Comparison of ENCODE assay signal across 2 cellular contexts in the genomic region with DNA sequence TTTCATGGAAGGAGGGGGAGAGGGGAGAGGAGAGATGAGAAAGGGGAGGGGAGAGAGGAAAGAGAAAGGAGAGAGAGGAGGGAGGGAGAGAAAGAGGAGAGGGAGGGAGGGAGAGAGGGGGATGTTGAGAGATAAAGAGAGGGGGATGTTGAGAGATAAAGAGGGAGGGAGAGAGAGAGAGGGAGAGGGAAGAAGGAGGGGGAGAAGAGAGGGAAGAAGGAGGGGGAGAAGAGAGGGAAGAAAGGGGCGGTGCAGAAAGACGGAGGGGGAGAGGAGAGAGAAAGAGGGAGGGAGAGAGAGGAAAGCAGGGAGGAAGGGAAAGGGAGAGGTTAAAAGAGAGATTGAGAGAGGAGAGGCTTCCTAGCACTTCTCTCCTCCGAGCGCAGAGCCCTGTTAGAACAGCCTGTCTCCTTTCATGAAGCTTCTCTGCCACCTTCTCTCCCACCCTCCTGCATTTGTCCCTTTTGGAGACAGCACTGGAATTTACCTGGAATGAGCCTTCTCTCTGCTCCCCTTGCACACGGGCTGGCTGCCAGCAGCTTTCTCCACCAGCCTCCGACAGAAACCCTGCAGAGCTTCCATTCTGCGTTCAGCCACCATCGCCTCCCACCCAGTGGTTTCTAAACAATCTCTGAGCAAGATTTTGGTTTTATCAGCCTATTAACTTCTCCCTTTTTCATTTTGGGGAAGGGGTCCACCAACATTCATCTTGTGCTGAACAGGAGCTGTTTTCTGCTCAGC.
TF ChIP-seq lines count a peak whose summit lies in the region.

No MANE protein-coding gene starts in this region.

TF ChIP-seq in WTC11, 78 proteins besides CTCF, POLR2A, EP300 and RAD21:
- TF ChIP-seq, protein P1, sequence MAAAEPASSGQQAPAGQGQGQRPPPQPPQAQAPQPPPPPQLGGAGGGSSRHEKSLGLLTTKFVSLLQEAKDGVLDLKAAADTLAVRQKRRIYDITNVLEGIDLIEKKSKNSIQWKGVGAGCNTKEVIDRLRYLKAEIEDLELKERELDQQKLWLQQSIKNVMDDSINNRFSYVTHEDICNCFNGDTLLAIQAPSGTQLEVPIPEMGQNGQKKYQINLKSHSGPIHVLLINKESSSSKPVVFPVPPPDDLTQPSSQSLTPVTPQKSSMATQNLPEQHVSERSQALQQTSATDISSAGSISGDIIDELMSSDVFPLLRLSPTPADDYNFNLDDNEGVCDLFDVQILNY (CRISPR knock-in tag; IDR thresholded peaks at IDR 0.05), result no peak
- TF ChIP-seq, protein P2, sequence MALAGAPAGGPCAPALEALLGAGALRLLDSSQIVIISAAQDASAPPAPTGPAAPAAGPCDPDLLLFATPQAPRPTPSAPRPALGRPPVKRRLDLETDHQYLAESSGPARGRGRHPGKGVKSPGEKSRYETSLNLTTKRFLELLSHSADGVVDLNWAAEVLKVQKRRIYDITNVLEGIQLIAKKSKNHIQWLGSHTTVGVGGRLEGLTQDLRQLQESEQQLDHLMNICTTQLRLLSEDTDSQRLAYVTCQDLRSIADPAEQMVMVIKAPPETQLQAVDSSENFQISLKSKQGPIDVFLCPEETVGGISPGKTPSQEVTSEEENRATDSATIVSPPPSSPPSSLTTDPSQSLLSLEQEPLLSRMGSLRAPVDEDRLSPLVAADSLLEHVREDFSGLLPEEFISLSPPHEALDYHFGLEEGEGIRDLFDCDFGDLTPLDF (CRISPR knock-in tag; IDR thresholded peaks at IDR 0.05), result no peak
- TF ChIP-seq NFE2L1 (CRISPR knock-in tag; IDR thresholded peaks at IDR 0.05) (no peak), TCF7 (CRISPR knock-in tag; IDR thresholded peaks at IDR 0.05; ENCODE audit: low read depth) (no peak), ZNF232 (CRISPR knock-in tag; IDR thresholded peaks at IDR 0.05) (no peak), RORB (CRISPR knock-in tag; IDR thresholded peaks at IDR 0.05) (no peak), TEAD4 (CRISPR knock-in tag; IDR thresholded peaks at IDR 0.05) (no peak), FOXK1 (CRISPR knock-in tag; IDR thresholded peaks at IDR 0.05) (no peak), MXD4 (CRISPR knock-in tag; IDR thresholded peaks at IDR 0.05; ENCODE audit: borderline replicate concordance) (no peak), ESRRA (CRISPR knock-in tag; IDR thresholded peaks at IDR 0.05; ENCODE audit: borderline replicate concordance) (no peak), NR3C1 (CRISPR knock-in tag; conservative IDR thresholded peaks at IDR 0.05; ENCODE audit: low read depth) (no peak), RELA (CRISPR knock-in tag; IDR thresholded peaks at IDR 0.05; ENCODE audit: borderline replicate concordance) (no peak), JUN (CRISPR knock-in tag; IDR thresholded peaks at IDR 0.05) (no peak)
- TF ChIP-seq, protein P3, sequence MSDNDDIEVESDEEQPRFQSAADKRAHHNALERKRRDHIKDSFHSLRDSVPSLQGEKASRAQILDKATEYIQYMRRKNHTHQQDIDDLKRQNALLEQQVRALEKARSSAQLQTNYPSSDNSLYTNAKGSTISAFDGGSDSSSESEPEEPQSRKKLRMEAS (CRISPR knock-in tag; IDR thresholded peaks at IDR 0.05), result no peak
- TF ChIP-seq, protein P4, sequence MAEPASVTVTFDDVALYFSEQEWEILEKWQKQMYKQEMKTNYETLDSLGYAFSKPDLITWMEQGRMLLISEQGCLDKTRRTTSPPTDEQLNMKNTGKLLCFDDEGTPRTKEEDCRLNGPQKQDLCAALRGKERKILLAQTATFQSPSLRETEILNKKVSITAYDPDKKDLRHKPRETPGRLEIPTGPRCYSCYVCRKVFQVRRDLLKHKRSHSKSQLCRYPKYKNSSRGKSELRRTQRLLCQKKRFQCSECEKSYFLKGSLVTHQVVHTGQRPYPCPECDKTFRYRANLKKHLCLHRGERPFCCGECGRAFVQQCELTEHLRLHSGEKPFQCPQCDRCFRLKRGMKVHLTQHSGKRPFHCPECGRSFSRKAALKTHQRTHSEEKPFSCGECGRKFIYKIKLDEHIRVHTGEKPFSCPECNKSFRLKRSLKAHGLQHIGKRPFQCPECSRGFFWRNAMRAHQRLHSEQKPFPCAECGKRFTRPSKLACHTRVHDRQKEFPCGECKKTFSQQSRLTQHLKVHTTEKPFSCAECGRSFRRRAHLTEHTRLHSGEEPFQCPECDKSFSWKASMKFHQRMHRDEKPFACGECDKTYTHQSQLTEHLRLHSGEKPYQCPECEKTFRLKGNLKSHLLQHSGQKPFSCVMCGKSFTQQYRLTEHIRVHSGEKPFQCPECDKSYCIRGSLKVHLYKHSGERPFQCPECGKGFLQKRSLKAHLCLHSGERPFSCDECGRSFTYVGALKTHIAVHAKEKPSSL (CRISPR knock-in tag; conservative IDR thresholded peaks at IDR 0.05), result no peak
- TF ChIP-seq, protein P5, sequence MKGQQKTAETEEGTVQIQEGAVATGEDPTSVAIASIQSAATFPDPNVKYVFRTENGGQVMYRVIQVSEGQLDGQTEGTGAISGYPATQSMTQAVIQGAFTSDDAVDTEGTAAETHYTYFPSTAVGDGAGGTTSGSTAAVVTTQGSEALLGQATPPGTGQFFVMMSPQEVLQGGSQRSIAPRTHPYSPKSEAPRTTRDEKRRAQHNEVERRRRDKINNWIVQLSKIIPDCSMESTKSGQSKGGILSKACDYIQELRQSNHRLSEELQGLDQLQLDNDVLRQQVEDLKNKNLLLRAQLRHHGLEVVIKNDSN (CRISPR knock-in tag; IDR thresholded peaks at IDR 0.05), result no peak
- TF ChIP-seq, protein P6, sequence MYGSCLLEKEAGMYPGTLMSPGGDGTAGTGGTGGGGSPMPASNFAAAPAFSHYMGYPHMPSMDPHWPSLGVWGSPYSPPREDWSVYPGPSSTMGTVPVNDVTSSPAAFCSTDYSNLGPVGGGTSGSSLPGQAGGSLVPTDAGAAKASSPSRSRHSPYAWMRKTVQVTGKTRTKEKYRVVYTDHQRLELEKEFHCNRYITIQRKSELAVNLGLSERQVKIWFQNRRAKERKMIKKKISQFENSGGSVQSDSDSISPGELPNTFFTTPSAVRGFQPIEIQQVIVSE (CRISPR knock-in tag; IDR thresholded peaks at IDR 0.05; ENCODE audit: borderline replicate concordance), result no peak
- TF ChIP-seq, protein P7, sequence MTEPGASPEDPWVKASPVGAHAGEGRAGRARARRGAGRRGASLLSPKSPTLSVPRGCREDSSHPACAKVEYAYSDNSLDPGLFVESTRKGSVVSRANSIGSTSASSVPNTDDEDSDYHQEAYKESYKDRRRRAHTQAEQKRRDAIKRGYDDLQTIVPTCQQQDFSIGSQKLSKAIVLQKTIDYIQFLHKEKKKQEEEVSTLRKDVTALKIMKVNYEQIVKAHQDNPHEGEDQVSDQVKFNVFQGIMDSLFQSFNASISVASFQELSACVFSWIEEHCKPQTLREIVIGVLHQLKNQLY (CRISPR knock-in tag; IDR thresholded peaks at IDR 0.05), result no peak

TF ChIP-seq in H1, 55 proteins besides CTCF, POLR2A, EP300 and RAD21:
- TF ChIP-seq GTF2F1 (IDR thresholded peaks at IDR 0.05; ENCODE audit: borderline replicate concordance, low read depth, low read length) (no peak), POLR2AphosphoS5 (IDR thresholded peaks at IDR 0.05; ENCODE audit: low read depth, low read length) (no peak), YY1 (IDR thresholded peaks at IDR 0.05; ENCODE audit: low read depth, low read length) (no peak), SIX5 (IDR thresholded peaks at IDR 0.05; ENCODE audit: low read depth, low read length) (no peak), SP1 (IDR thresholded peaks at IDR 0.05; ENCODE audit: low read depth, low read length) (no peak), SP4 (IDR thresholded peaks at IDR 0.05; ENCODE audit: low read length) (no peak), CREB1 (IDR thresholded peaks at IDR 0.05) (no peak), NANOG (IDR thresholded peaks at IDR 0.05; ENCODE audit: insufficient read depth, low read depth, low read length, poor library complexity, severe bottlenecking) (no peak), EZH2 (IDR thresholded peaks at IDR 0.05; ENCODE audit: low read depth, low read length, severe bottlenecking) (no peak), TBP (IDR thresholded peaks at IDR 0.05; ENCODE audit: low read depth, low read length) (no peak)
- TF ChIP-seq, protein P8, sequence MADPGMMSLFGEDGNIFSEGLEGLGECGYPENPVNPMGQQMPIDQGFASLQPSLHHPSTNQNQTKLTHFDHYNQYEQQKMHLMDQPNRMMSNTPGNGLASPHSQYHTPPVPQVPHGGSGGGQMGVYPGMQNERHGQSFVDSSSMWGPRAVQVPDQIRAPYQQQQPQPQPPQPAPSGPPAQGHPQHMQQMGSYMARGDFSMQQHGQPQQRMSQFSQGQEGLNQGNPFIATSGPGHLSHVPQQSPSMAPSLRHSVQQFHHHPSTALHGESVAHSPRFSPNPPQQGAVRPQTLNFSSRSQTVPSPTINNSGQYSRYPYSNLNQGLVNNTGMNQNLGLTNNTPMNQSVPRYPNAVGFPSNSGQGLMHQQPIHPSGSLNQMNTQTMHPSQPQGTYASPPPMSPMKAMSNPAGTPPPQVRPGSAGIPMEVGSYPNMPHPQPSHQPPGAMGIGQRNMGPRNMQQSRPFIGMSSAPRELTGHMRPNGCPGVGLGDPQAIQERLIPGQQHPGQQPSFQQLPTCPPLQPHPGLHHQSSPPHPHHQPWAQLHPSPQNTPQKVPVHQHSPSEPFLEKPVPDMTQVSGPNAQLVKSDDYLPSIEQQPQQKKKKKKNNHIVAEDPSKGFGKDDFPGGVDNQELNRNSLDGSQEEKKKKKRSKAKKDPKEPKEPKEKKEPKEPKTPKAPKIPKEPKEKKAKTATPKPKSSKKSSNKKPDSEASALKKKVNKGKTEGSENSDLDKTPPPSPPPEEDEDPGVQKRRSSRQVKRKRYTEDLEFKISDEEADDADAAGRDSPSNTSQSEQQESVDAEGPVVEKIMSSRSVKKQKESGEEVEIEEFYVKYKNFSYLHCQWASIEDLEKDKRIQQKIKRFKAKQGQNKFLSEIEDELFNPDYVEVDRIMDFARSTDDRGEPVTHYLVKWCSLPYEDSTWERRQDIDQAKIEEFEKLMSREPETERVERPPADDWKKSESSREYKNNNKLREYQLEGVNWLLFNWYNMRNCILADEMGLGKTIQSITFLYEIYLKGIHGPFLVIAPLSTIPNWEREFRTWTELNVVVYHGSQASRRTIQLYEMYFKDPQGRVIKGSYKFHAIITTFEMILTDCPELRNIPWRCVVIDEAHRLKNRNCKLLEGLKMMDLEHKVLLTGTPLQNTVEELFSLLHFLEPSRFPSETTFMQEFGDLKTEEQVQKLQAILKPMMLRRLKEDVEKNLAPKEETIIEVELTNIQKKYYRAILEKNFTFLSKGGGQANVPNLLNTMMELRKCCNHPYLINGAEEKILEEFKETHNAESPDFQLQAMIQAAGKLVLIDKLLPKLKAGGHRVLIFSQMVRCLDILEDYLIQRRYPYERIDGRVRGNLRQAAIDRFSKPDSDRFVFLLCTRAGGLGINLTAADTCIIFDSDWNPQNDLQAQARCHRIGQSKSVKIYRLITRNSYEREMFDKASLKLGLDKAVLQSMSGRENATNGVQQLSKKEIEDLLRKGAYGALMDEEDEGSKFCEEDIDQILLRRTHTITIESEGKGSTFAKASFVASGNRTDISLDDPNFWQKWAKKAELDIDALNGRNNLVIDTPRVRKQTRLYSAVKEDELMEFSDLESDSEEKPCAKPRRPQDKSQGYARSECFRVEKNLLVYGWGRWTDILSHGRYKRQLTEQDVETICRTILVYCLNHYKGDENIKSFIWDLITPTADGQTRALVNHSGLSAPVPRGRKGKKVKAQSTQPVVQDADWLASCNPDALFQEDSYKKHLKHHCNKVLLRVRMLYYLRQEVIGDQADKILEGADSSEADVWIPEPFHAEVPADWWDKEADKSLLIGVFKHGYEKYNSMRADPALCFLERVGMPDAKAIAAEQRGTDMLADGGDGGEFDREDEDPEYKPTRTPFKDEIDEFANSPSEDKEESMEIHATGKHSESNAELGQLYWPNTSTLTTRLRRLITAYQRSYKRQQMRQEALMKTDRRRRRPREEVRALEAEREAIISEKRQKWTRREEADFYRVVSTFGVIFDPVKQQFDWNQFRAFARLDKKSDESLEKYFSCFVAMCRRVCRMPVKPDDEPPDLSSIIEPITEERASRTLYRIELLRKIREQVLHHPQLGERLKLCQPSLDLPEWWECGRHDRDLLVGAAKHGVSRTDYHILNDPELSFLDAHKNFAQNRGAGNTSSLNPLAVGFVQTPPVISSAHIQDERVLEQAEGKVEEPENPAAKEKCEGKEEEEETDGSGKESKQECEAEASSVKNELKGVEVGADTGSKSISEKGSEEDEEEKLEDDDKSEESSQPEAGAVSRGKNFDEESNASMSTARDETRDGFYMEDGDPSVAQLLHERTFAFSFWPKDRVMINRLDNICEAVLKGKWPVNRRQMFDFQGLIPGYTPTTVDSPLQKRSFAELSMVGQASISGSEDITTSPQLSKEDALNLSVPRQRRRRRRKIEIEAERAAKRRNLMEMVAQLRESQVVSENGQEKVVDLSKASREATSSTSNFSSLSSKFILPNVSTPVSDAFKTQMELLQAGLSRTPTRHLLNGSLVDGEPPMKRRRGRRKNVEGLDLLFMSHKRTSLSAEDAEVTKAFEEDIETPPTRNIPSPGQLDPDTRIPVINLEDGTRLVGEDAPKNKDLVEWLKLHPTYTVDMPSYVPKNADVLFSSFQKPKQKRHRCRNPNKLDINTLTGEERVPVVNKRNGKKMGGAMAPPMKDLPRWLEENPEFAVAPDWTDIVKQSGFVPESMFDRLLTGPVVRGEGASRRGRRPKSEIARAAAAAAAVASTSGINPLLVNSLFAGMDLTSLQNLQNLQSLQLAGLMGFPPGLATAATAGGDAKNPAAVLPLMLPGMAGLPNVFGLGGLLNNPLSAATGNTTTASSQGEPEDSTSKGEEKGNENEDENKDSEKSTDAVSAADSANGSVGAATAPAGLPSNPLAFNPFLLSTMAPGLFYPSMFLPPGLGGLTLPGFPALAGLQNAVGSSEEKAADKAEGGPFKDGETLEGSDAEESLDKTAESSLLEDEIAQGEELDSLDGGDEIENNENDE (IDR thresholded peaks at IDR 0.05; ENCODE audit: insufficient replicate concordance, low read length), result no peak
- TF ChIP-seq, protein P9, sequence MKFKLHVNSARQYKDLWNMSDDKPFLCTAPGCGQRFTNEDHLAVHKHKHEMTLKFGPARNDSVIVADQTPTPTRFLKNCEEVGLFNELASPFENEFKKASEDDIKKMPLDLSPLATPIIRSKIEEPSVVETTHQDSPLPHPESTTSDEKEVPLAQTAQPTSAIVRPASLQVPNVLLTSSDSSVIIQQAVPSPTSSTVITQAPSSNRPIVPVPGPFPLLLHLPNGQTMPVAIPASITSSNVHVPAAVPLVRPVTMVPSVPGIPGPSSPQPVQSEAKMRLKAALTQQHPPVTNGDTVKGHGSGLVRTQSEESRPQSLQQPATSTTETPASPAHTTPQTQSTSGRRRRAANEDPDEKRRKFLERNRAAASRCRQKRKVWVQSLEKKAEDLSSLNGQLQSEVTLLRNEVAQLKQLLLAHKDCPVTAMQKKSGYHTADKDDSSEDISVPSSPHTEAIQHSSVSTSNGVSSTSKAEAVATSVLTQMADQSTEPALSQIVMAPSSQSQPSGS (IDR thresholded peaks at IDR 0.05; ENCODE audit: low read length), result no peak
